ENCODE assay signal across 8 cellular contexts in genomic region chr1:166838766-166839599, GRCh38. TPM values are rescaled to one million over a fixed set of nuclear protein-coding genes. Genes with fewer than 3 reads are reported as not detected.
DNase-seq lines count a peak whose midpoint lies in the region; ATAC-seq, FAIRE-seq and TF ChIP-seq lines count a peak whose summit lies in the region.

POGK (plus strand) TSS chr1:166839475; CDS start chr1:166840957, 1,482 bp downstream.

- no TSS peak for BruUV-seq in HepG2 (replicated peaks; lab: Mats Ljungman, UMichigan)

- peak within 1 kb of the TSS; percentile 83 for H2AFZ ChIP-seq in HepG2 (ENCODE audit: low read length)

- POLR2A ChIA-PET in HepG2 (lab: Yijun Ruan, JAX), result interaction anchor here (0.7 to 2.2 kb wide), 13 partner anchors 11 to 928 kb away, joined by 3 to 41 read pairs (median 5); partner anchors contain the start of genes CREG1, POU2F1 and TADA1

- peaks cover 70% of the 10 kb centered on the region for H3K4me1 Mint-ChIP-seq in dendritic cell treated with granulocyte-macrophage colony-stimulating factor and Interleukin-4, amounts not matched to agents 40 ng/mL and 50 ng/mL, for 4 days (ENCODE audit: low read depth)

- peak within 1 kb of the TSS; percentile 83 for H3K27ac ChIP-seq in C4-2B
- H3K27ac ChIP-seq in HepG2 (ENCODE audit: extremely low read length, insufficient read depth, low read length), result peak within 1 kb of the TSS; percentile 78

- TF ChIP-seq CTCF in C4-2B (conservative IDR thresholded peaks at IDR 0.05), result no peak
- TF ChIP-seq CTCF in HepG2 (CRISPR knock-in tag; IDR thresholded peaks at IDR 0.05), result peak; percentile 4; the same call in 1 of the 2 replicates

- TF ChIP-seq RAD21 in HepG2 (CRISPR knock-in tag; IDR thresholded peaks at IDR 0.05), result peak; percentile 24; the same call in 1 of the 2 replicates

- peaks cover 11 to 32% of the 10 kb centered on the region in 2 experiments for H3K36me3 ChIP-seq in HepG2 (replicated peaks in 1 of 2; ENCODE audit: control insufficient read depth in 1 of 2, insufficient read depth in 2 of 2, low read length in 2 of 2)

- H4K20me1 ChIP-seq in HepG2 (ENCODE audit: insufficient read depth, low read length), result peaks cover 3% of the 10 kb centered on the region; the same call in 1 of the 2 replicates

- peak; percentile 97 for DNase-seq in NCI-H69 (lab: John Stamatoyannopoulos, UW)
- peak; percentile 74 to 79 for DNase-seq in activated CD4-positive, alpha-beta T cell treated with anti-CD3 and anti-CD28 coated beads, Interleukin-2, amount 50 U/mL, for 4 hours
- peak; percentile 78 for DNase-seq in HepG2 (ENCODE audit: low spot score)
- peak; percentile 69 to 75 for DNase-seq in stimulated activated CD4-positive, alpha-beta T cell treated with anti-CD3 and anti-CD28 coated beads, Interleukin-2, amount 100 ng/mL, for 48 hours

- H3K27ac Mint-ChIP-seq in dendritic cell treated with granulocyte-macrophage colony-stimulating factor and Interleukin-4, amounts not matched to agents 40 ng/mL and 50 ng/mL, for 4 days, result peak within 1 kb of the TSS; percentile 98

- TF ChIP-seq POLR2A in HepG2 (IDR thresholded peaks at IDR 0.05; ENCODE audit: insufficient read depth in 1 of 2, low read depth in 2 of 2, low read length in 2 of 2), result peak; percentile 74 to 78

- WGBS in HepG2 (ENCODE audit: low lambda C conversion rate), result 5% methylated on average over 13 of the region's 63 CpGs

- peaks cover 40% of the 10 kb centered on the region for H3K36me3 Mint-ChIP-seq in dendritic cell treated with granulocyte-macrophage colony-stimulating factor and Interleukin-4, amounts not matched to agents 40 ng/mL and 50 ng/mL, for 4 days (ENCODE audit: low read depth)

- ATAC-seq in GM19372 (IDR thresholded peaks at IDR 0.05; ENCODE audit: low read depth, unreplicated experiment) (peak; percentile 90), HG03521 (IDR thresholded peaks at IDR 0.05; ENCODE audit: unreplicated experiment) (peak; percentile 97), HepG2 (peak; percentile 98)

- in situ Hi-C loops in HepG2 (cut with HindIII; ENCODE audit: extremely low pct_ligation_motif_present, low pct_unique_long_range_greater_than_20kb), result no loop called here

- peaks cover 2% of the 10 kb centered on the region for H3K27me3 Mint-ChIP-seq in dendritic cell treated with granulocyte-macrophage colony-stimulating factor and Interleukin-4, amounts not matched to agents 40 ng/mL and 50 ng/mL, for 4 days

- intact Hi-C loops in dendritic cell treated with granulocyte-macrophage colony-stimulating factor and Interleukin-4, amounts not matched to agents 40 ng/mL and 50 ng/mL, for 4 days (cut with micrococcal nuclease), result loop anchor here (5.0 kb wide), 2 partner anchors 347 to 383 kb away; partner anchors contain the start of gene POU2F1
- intact Hi-C loops in HepG2 (cut with micrococcal nuclease; ENCODE audit: unreplicated experiment), result loop anchor here (1.0 kb wide), 1 partner anchor 36 kb away; no protein-coding TSS in a partner anchor

- H3K27me3 ChIP-seq in HepG2 (ENCODE audit: control insufficient read depth in 1 of 2, insufficient read depth in 2 of 2, low read length in 2 of 2), result peaks cover 0 to 6% of the 10 kb centered on the region in 2 experiments; a peak in 3 of 5 replicates

- H3K9ac ChIP-seq in HepG2 (ENCODE audit: insufficient read depth, low read depth, low read length), result peak within 1 kb of the TSS; percentile 86

- H3K4me1 ChIP-seq in HepG2 (ENCODE audit: insufficient read depth, low read length), result peaks cover 37% of the 10 kb centered on the region

- H3K4me2 ChIP-seq in HepG2 (ENCODE audit: low read depth, low read length), result peak within 1 kb of the TSS; percentile 98

- no peaks in the 10 kb centered on the region for H3K9me3 ChIP-seq in HepG2 (ENCODE audit: low read length)

- peak within 1 kb of the TSS; percentile 86 for H3K4me3 Mint-ChIP-seq in dendritic cell treated with granulocyte-macrophage colony-stimulating factor and Interleukin-4, amounts not matched to agents 40 ng/mL and 50 ng/mL, for 4 days

- H3K9me3 Mint-ChIP-seq in dendritic cell treated with granulocyte-macrophage colony-stimulating factor and Interleukin-4, amounts not matched to agents 40 ng/mL and 50 ng/mL, for 4 days, result no peaks in the 10 kb centered on the region

- TF ChIP-seq EP300 in HepG2 (IDR thresholded peaks at IDR 0.05; ENCODE audit: low read depth in 2 of 2, low read length in 2 of 2) (0 out of 4 replicates have a peak, but pooled peaks of 1 of the 2 experiments have one; percentile 7), HepG2 (CRISPR knock-in tag; IDR thresholded peaks at IDR 0.05; ENCODE audit: borderline replicate concordance) (0 out of 2 replicates have a peak, but pooled peaks have one; percentile 35)

- CTCF ChIA-PET in HepG2 (lab: Yijun Ruan, JAX; ENCODE audit: low intra/inter-chr PET ratio, low total read pairs), result no interaction called here

- peaks cover 16% of the 10 kb centered on the region for H3K79me2 ChIP-seq in HepG2 (ENCODE audit: insufficient read depth, low read length)

- FAIRE-seq in HepG2 (lab: Jason Lieb, UNC), result no peak

- H3K4me3 ChIP-seq in HepG2 (replicated peaks in 1 of 3; ENCODE audit: insufficient read depth in 1 of 3, low read depth in 2 of 3, low read length in 3 of 3), result peak within 1 kb of the TSS; percentile 60 to 81 (median 79)

TF ChIP-seq in HepG2, 621 proteins besides CTCF, POLR2A, EP300 and RAD21 (continues in another document):
- TF ChIP-seq ZNF431 (CRISPR knock-in tag; IDR thresholded peaks at IDR 0.05; ENCODE audit: borderline replicate concordance, low read depth) (peak; percentile 84; the same call in 1 of the 2 replicates), ZNF513 (CRISPR knock-in tag; conservative IDR thresholded peaks at IDR 0.05) (no peak), TP53 (CRISPR knock-in tag; conservative IDR thresholded peaks at IDR 0.05) (no peak), SETDB1 (CRISPR knock-in tag; IDR thresholded peaks at IDR 0.05; ENCODE audit: borderline replicate concordance) (no peak), POLR2AphosphoS2 (IDR thresholded peaks at IDR 0.05; ENCODE audit: low read depth, low read length) (no peak), ZBTB39 (CRISPR knock-in tag; IDR thresholded peaks at IDR 0.05) (no peak), AGO1 (IDR thresholded peaks at IDR 0.05; ENCODE audit: low read depth, low read length, poor library complexity, severe bottlenecking) (no peak), ARNT (IDR thresholded peaks at IDR 0.05) (no peak), SNAPC2 (CRISPR knock-in tag; IDR thresholded peaks at IDR 0.05) (no peak), ZNF773 (CRISPR knock-in tag; IDR thresholded peaks at IDR 0.05; ENCODE audit: borderline replicate concordance) (peak; percentile 95), ZNF282 (IDR thresholded peaks at IDR 0.05; ENCODE audit: partially characterized antibody) (no peak), ZNF20 (CRISPR knock-in tag; IDR thresholded peaks at IDR 0.05) (no peak)

RNA-seq across cellular contexts. Expression of gene POGK, which starts in this region (rescaled TPM):
- 16.2 and 17.6 TPM in 2 replicates for total RNA-seq in HepG2 (2016; rRNA removed; fragmentation: Illumina TruSeq; extraction: Trizol)
- 2.0 and 2.1 TPM in 2 replicates for total RNA-seq in HepG2 (2016; cell fraction: cytosol; rRNA removed; fragmentation: Illumina TruSeq; extraction: Trizol; ENCODE audit: low read depth)
- total RNA-seq in HepG2 (2016; cell fraction: insoluble cytoplasmic fraction; rRNA removed; fragmentation: Illumina TruSeq; extraction: Trizol), result 16.4 and 17.5 TPM in 2 replicates
- 8.6 and 8.8 TPM in 2 replicates for total RNA-seq in HepG2 (2016; cell fraction: membrane; rRNA removed; fragmentation: Illumina TruSeq; extraction: Trizol)
- 15.0 and 17.0 TPM in 2 replicates for total RNA-seq in HepG2 (2016; cell fraction: nucleus; rRNA removed; fragmentation: Illumina TruSeq; extraction: Trizol)
- polyA plus RNA-seq in HepG2 (2011; rRNA removed), result 4.8 and 5.3 TPM in 2 replicates
- polyA plus RNA-seq in HepG2 (2011; cell fraction: cytosol; rRNA removed), result 4.7 and 6.4 TPM in 2 replicates
- polyA plus RNA-seq in HepG2 (2011; cell fraction: nucleus; rRNA removed), result 12.4 and 14.7 TPM in 2 replicates
- polyA plus RNA-seq in HepG2 (2012), result 8.0 and 9.8 TPM in 2 replicates
- 0.83 and 0.92 TPM in 2 replicates for polyA plus RNA-seq in HepG2 (2016; cell fraction: cytosol; fragmentation: Illumina TruSeq; extraction: Trizol; ENCODE audit: low read depth)
- polyA plus RNA-seq in HepG2 (2016; cell fraction: insoluble cytoplasmic fraction; fragmentation: Illumina TruSeq; extraction: Trizol; ENCODE audit: low read depth), result 14.9 and 16.0 TPM in 2 replicates
- polyA plus RNA-seq in HepG2 (2016; cell fraction: membrane; fragmentation: Illumina TruSeq; extraction: Trizol; ENCODE audit: low read depth), result 5.1 and 5.4 TPM in 2 replicates
- 20.8 and 21.1 TPM in 2 replicates for polyA plus RNA-seq in HepG2 (2016; cell fraction: nucleus; fragmentation: Illumina TruSeq; extraction: Trizol; ENCODE audit: insufficient read depth, low read depth)
- 9.1 and 37.8 TPM in 2 replicates for polyA minus RNA-seq in HepG2 (2011; rRNA and poly(A)+ RNA removed; ENCODE audit: low replicate concordance)
- 6.7 and 8.7 TPM in 2 replicates for polyA minus RNA-seq in HepG2 (2011; cell fraction: cytosol; rRNA and poly(A)+ RNA removed)
- 28.5 and 30.6 TPM in 2 replicates for polyA minus RNA-seq in HepG2 (2011; cell fraction: nucleus; rRNA and poly(A)+ RNA removed)

Comparison
In these comparisons a context has a peak if more than half of its experiments do, and no peak if none do; other contexts are left out.
1. Peak in every context shown above with its lines: DNase-seq, ATAC-seq, H3K4me3 ChIP-seq and H3K27ac ChIP-seq.